1 cellular context compared by ENCODE assay signal in the genomic region with DNA sequence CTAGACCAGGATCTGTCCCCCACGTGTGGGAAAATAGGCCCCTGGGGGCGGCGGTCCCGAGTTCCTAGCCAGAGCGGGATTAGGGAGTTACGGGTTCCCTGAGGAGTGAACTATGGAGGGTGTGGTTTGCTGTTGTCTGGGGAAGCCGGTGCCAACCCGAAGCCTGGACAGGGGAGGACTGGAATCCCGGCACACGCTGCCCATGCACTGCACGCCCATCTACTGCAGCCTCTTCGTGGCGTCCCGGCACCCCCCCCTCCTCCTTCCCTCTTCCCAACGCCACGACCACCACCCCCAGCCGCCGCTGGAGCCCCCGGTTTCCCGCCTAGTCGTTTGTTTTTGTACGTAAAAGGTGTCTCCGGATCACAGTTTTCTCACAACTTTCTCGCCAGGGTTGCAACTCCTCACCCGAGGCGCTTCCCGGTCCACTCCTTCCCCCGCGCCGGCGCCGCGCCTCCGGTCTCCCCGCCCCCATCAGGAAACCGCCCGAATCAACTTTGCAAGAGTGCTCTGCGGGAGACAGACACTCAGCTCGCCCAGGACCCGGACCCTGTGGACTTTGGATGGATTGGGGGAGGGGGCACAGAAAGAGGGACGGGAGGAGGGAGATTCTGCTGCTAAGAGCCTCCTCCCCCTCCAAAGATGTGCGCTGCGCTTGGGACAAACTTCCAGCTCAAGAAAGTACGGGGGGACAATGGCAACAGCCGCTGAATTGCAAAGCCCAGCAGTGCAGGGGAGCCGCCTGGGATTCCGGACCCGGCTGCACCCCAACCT.
A peak's percentile ranks its signal among the peaks of the same experiment; 100 is the strongest.
TF ChIP-seq lines count a peak whose summit lies in the region.

No MANE protein-coding gene starts in this region.

TF ChIP-seq in HEK293, 187 proteins besides CTCF, POLR2A, EP300 and RAD21 (continued from another document):
- TF ChIP-seq WT1 (tag by site-specific recombination; IDR thresholded peaks at IDR 0.05) (peak; percentile 88), BCL11B (tag by site-specific recombination; IDR thresholded peaks at IDR 0.05; ENCODE audit: low read depth) (0 out of 2 replicates have a peak, but pooled peaks have one; percentile 10), KLF10 (tag by site-specific recombination; IDR thresholded peaks at IDR 0.05) (peak; percentile 62; the same call in 1 of the 2 replicates), ZIC2 (tag by site-specific recombination; IDR thresholded peaks at IDR 0.05) (peak; percentile 69)
- TF ChIP-seq, protein P1, sequence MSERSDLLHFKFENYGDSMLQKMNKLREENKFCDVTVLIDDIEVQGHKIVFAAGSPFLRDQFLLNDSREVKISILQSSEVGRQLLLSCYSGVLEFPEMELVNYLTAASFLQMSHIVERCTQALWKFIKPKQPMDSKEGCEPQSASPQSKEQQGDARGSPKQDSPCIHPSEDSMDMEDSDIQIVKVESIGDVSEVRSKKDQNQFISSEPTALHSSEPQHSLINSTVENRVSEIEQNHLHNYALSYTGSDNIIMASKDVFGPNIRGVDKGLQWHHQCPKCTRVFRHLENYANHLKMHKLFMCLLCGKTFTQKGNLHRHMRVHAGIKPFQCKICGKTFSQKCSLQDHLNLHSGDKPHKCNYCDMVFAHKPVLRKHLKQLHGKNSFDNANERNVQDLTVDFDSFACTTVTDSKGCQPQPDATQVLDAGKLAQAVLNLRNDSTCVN (tag by site-specific recombination; optimal IDR thresholded peaks at IDR 0.05): no peak
TF ChIP-seq in HEK293: peak in this region for 38.
